In the genomic region with DNA sequence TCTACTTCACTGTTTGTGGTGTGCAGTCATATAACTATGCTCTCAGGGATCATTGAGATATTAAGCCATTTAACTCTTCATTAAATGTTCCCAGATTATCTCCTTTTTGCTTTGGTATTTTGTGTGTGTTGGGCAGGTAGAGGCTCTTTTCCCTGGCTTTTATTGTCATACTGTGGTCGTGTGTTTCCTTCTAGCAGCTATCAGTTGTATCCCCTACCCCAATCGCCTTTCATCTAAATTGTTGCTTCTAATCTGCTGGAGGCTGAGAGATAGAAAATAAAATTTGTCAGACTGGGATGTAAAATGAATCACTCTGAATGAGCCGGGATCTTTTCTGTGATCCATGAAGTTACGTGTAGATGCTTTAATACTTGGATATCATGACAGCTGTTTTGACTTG, we compare ENCODE assay signal across 16 cellular contexts. TPM values are rescaled to one million over a fixed set of nuclear protein-coding genes. Genes with fewer than 3 reads are reported as not detected.
DNase-seq lines count a peak whose midpoint lies in the region; ATAC-seq and TF ChIP-seq lines count a peak whose summit lies in the region.
"Had no signal": no experiment of that assay in that cellular context is flagged by ENCODE, and none has a peak within 500 bp of the region (broad histone marks: within the 10 kb centered on the region; RNA-seq: fewer than 3 reads in every experiment).

No MANE protein-coding gene starts in this region.

- no peak for TF ChIP-seq CTCF in 22Rv1 (IDR thresholded peaks at IDR 0.05)

- peak overlapping the region; percentile 97 for H3K27ac ChIP-seq in 22Rv1

- H3K4me1 Mint-ChIP-seq in activated naive CD8-positive, alpha-beta T cell (ENCODE audit: low read depth) = peaks cover 80% of the 10 kb centered on the region
- H3K4me1 Mint-ChIP-seq in memory B cell = peaks cover 27% of the 10 kb centered on the region

- H3K36me3 Mint-ChIP-seq in activated naive CD8-positive, alpha-beta T cell = peaks cover 42% of the 10 kb centered on the region
- H3K36me3 Mint-ChIP-seq in memory B cell = peaks cover 54% of the 10 kb centered on the region

- no peaks in the 10 kb centered on the region for H3K9me3 Mint-ChIP-seq in activated naive CD8-positive, alpha-beta T cell (ENCODE audit: low read depth)
- H3K9me3 Mint-ChIP-seq in memory B cell = peaks cover 2% of the 10 kb centered on the region
- H3K9me3 Mint-ChIP-seq: dendritic cell treated with granulocyte-macrophage colony-stimulating factor and Interleukin-4, amounts not matched to agents 40 ng/mL and 50 ng/mL, for 4 days had no signal

- H3K27ac Mint-ChIP-seq in activated naive CD8-positive, alpha-beta T cell = peak overlapping the region; percentile 75
- peak overlapping the region; percentile 1 for H3K27ac Mint-ChIP-seq in memory B cell
- H3K27ac Mint-ChIP-seq: dendritic cell treated with granulocyte-macrophage colony-stimulating factor and Interleukin-4, amounts not matched to agents 40 ng/mL and 50 ng/mL, for 4 days had no signal

- peak overlapping the region; percentile 4 for H3K4me3 Mint-ChIP-seq in activated naive CD8-positive, alpha-beta T cell
- H3K4me3 Mint-ChIP-seq in memory B cell = no peak overlapping the region
- H3K4me3 Mint-ChIP-seq: dendritic cell treated with granulocyte-macrophage colony-stimulating factor and Interleukin-4, amounts not matched to agents 40 ng/mL and 50 ng/mL, for 4 days had no signal

- ATAC-seq in memory B cell (ENCODE audit: low read depth) (no peak), HG03520 (IDR thresholded peaks at IDR 0.05; ENCODE audit: unreplicated experiment) (no peak), GM18519 (IDR thresholded peaks at IDR 0.05; ENCODE audit: low FRiP score, unreplicated experiment) (no peak)
- ATAC-seq: activated CD4-positive, CD25-positive, alpha-beta regulatory T cell treated with anti-CD3 and anti-CD28 coated beads, Interleukin-2, amount 50 U/mL, for 24 hours had no signal

- no peaks in the 10 kb centered on the region for H3K27me3 Mint-ChIP-seq in activated naive CD8-positive, alpha-beta T cell
- no peaks in the 10 kb centered on the region for H3K27me3 Mint-ChIP-seq in memory B cell
- H3K27me3 Mint-ChIP-seq: dendritic cell treated with granulocyte-macrophage colony-stimulating factor and Interleukin-4, amounts not matched to agents 40 ng/mL and 50 ng/mL, for 4 days had no signal

- DNase-seq in Caki2 (ENCODE audit: low read depth) = peak; percentile 34
- no peak for DNase-seq in memory B cell (ENCODE audit: low spot score in 2 of 2)
- no peak for DNase-seq in dedifferentiated amniotic fluid mesenchymal stem cell (ENCODE audit: extremely low spot score)
- DNase-seq: activated CD8-positive, alpha-beta memory T cell treated with anti-CD3 and anti-CD28 coated beads, Interleukin-2, amount 50 U/mL, for 48 hours; anterior cingulate cortex; kidney glomerular epithelial cell; NCI-H1105 treated with DMSO at 0.1 percent for 48 hours; NCI-H82; RPMI8226; T-helper 2 cell had no signal

- in situ Hi-C loops in Caki2 (cut with HindIII; ENCODE audit: low pct_unique_long_range_greater_than_20kb, low sequenced_read_pairs) = loop anchor here (25.0 kb wide), 1 partner anchor 304 kb away; no protein-coding TSS in a partner anchor

RNA-seq across cellular contexts. Expression of gene NFKBIZ, which starts 9.2 kb away (rescaled TPM):
- total RNA-seq in Caki2 (2014; rRNA removed; shearing (Covaris generic); ENCODE audit: low replicate concordance) = 45.4 and 53.5 TPM in 2 replicates
